Comparison of ENCODE assay signal across 25 cellular contexts in genomic region chr17:16425698-16426659, GRCh38. TPM values are rescaled to one million over a fixed set of nuclear protein-coding genes. Genes with fewer than 3 reads are reported as not detected.
A peak's percentile ranks its signal among the peaks of the same experiment; 100 is the strongest.
DNase-seq lines count a peak whose midpoint lies in the region; ATAC-seq and TF ChIP-seq lines count a peak whose summit lies in the region.
"Had no signal": no experiment of that assay in that cellular context is flagged by ENCODE, and none has a peak within 500 bp of the region (broad histone marks: within the 10 kb centered on the region; RNA-seq: fewer than 3 reads in every experiment).

No MANE protein-coding gene starts in this region.

- H3K4me3 Mint-ChIP-seq in stimulated activated naive CD8-positive, alpha-beta T cell treated with anti-CD3 and anti-CD28 coated beads, Interleukin-15, amount 100 ng/mL, for 72 hours: no peak overlapping the region
- H3K4me3 Mint-ChIP-seq: mesothelial cell of epicardium had no signal

- H3K4me3 ChIP-seq in stomach: no peak overlapping the region
- H3K4me3 ChIP-seq in Peyer's patch: no peak overlapping the region
- H3K4me3 ChIP-seq: dorsolateral prefrontal cortex, HAP-1, spleen, uterus had no signal

- peaks cover 0 to 70% (median 54%) of the 10 kb centered on the region in 4 donors for H3K36me3 ChIP-seq in stomach
- H3K36me3 ChIP-seq in Peyer's patch: peaks cover 0 to 31% (median 0%) of the 10 kb centered on the region in 3 donors
- H3K36me3 ChIP-seq: BE2C, HAP-1, uterus had no signal

- H3K27me3 ChIP-seq in stomach (no peaks in the 10 kb centered on the region), Peyer's patch (no peaks in the 10 kb centered on the region)
- H3K27me3 ChIP-seq: BE2C, dorsolateral prefrontal cortex, foreskin keratinocyte, spleen, uterus had no signal

- TF ChIP-seq EP300 in stomach (IDR thresholded peaks at IDR 0.05): no peak

- H3K27ac Mint-ChIP-seq in stimulated activated naive CD8-positive, alpha-beta T cell treated with anti-CD3 and anti-CD28 coated beads, Interleukin-15, amount 100 ng/mL, for 72 hours: peak overlapping the region; percentile 77 to 85
- H3K27ac Mint-ChIP-seq: mesothelial cell of epicardium had no signal

- peaks cover 6% of the 10 kb centered on the region for H3K4me1 Mint-ChIP-seq in stimulated activated naive CD8-positive, alpha-beta T cell treated with anti-CD3 and anti-CD28 coated beads, Interleukin-15, amount 100 ng/mL, for 72 hours
- H3K4me1 Mint-ChIP-seq: mesothelial cell of epicardium had no signal

- WGBS in stomach, 5 donors: 49 to 68% (median 52%) methylated on average over 17 to 20 of the region's 20 CpGs

- no peak overlapping the region for H3K27ac ChIP-seq in stomach
- no peak overlapping the region for H3K27ac ChIP-seq in Peyer's patch
- H3K27ac ChIP-seq: epithelial cell of prostate, foreskin keratinocyte, spleen, uterus had no signal

- DNase-seq in DMS153 (lab: John Stamatoyannopoulos, UW) (peak; percentile 19), DMS153 treated with DMSO at 0.1 percent for 48 hours (lab: John Stamatoyannopoulos, UW; ENCODE audit: unreplicated experiment) (no peak), islet precursor cell (peak; percentile 53), stomach (peak; percentile 40), Peyer's patch (no peak), ACHN (no peak)
- no peak for DNase-seq in stimulated activated naive CD8-positive, alpha-beta T cell treated with anti-CD3 and anti-CD28 coated beads, Interleukin-15, amount 100 ng/mL, for 72 hours
- no peak for DNase-seq in stimulated activated naive CD8-positive, alpha-beta T cell treated with anti-CD3 and anti-CD28 coated beads, Interleukin-15, Interleukin-2, amounts not matched to agents 100 U/mL and 50 U/mL, for 24 hours
- DNase-seq: 8988T; activated CD4-positive, CD25-positive, alpha-beta regulatory T cell; BE2C; Calu3; caudate nucleus; foreskin keratinocyte; kidney glomerular epithelial cell; NCI-H2081 treated with DMSO at 0.1 percent for 48 hours; NCI-H526 treated with DMSO at 0.1 percent for 48 hours; spleen; stimulated activated CD4-positive, alpha-beta T cell treated with anti-CD3 and anti-CD28 coated beads, Interleukin-4, amount 100 ng/mL, for 4 hours; T1000; uterus had no signal

- ATAC-seq in stimulated activated naive CD8-positive, alpha-beta T cell treated with anti-CD3 and anti-CD28 coated beads, Interleukin-15, amount 100 ng/mL, for 72 hours: no peak
- no peak for ATAC-seq in stimulated activated naive CD8-positive, alpha-beta T cell treated with anti-CD3 and anti-CD28 coated beads, Interleukin-15, Interleukin-2, amounts not matched to agents 100 U/mL and 50 U/mL, for 24 hours
- ATAC-seq: foreskin keratinocyte had no signal

- H3K9me3 ChIP-seq in stomach: no peaks in the 10 kb centered on the region
- no peaks in the 10 kb centered on the region for H3K9me3 ChIP-seq in Peyer's patch
- H3K9me3 ChIP-seq: BE2C, HAP-1, spleen, uterus had no signal

- no peaks in the 10 kb centered on the region for H3K9me3 Mint-ChIP-seq in stimulated activated naive CD8-positive, alpha-beta T cell treated with anti-CD3 and anti-CD28 coated beads, Interleukin-15, amount 100 ng/mL, for 72 hours
- H3K9me3 Mint-ChIP-seq: mesothelial cell of epicardium had no signal

- TF ChIP-seq POLR2A in stomach (IDR thresholded peaks at IDR 0.05) (no peak), Peyer's patch (IDR thresholded peaks at IDR 0.05) (no peak)

- H3K27me3 Mint-ChIP-seq in stimulated activated naive CD8-positive, alpha-beta T cell treated with anti-CD3 and anti-CD28 coated beads, Interleukin-15, amount 100 ng/mL, for 72 hours: no peaks in the 10 kb centered on the region

- intact Hi-C loops in stomach (cut with DNase I; ENCODE audit: low total_unique reads): no loop called here

- TF ChIP-seq CTCF in stomach (IDR thresholded peaks at IDR 0.05) (no peak), Peyer's patch (IDR thresholded peaks at IDR 0.05) (no peak)

- H3K4me1 ChIP-seq in stomach (peaks cover 11 to 18% (median 13%) of the 10 kb centered on the region in 4 donors), Peyer's patch (no peaks in the 10 kb centered on the region)
- H3K4me1 ChIP-seq: foreskin keratinocyte, HAP-1, uterus had no signal

- in situ Hi-C loops in ACHN (cut with HindIII; ENCODE audit: low pct_ligation_motif_present, low pct_unique_long_range_greater_than_20kb, low sequenced_read_pairs): no loop called here

RNA-seq across cellular contexts. Expression of gene TRPV2, which starts 10.6 kb away (rescaled TPM):
- 10 to 100 TPM in 1 of 5 donors, 1 to 10 TPM in 3, under 1 TPM in 1; 0.58 to 24.8 (median 4.5) TPM for total RNA-seq in stomach
- 1 to 10 TPM; 5.3 to 8.8 (median 6.4) TPM for polyA plus RNA-seq in stomach
- 10 to 100 TPM in 2 of 4 donors, 1 to 10 TPM in 2; 3.9 to 19.0 (median 7.7) TPM for total RNA-seq in Peyer's patch

RNA-seq across cellular contexts. Expression of gene UBB, which starts 45.1 kb away (rescaled TPM):
- total RNA-seq in stomach (100 to 1,000 TPM; 621 to 929 (median 784) TPM), Peyer's patch (100 to 1,000 TPM; 574 to 927 (median 633) TPM)
- polyA plus RNA-seq in stomach: 1,000 to 10,000 TPM in 2 of 3 donors, 100 to 1,000 TPM in 1; 969 to 2,679 (median 1,248) TPM

Comparison
In these comparisons a context has a peak if more than half of its experiments do, and no peak if none do; other contexts are left out.
1. DNase-seq: peak in DMS153 (single experiment), islet precursor cell (single experiment) and stomach (single experiment); none in DMS153 treated with DMSO at 0.1 percent for 48 hours (single experiment), stimulated activated naive CD8-positive, alpha-beta T cell treated with anti-CD3 and anti-CD28 coated beads, Interleukin-15, amount 100 ng/mL, for 72 hours (0 of 2), stimulated activated naive CD8-positive, alpha-beta T cell treated with anti-CD3 and anti-CD28 coated beads, Interleukin-15, Interleukin-2, amounts not matched to agents 100 U/mL and 50 U/mL, for 24 hours (single experiment), Peyer's patch (0 of 3) and ACHN (single experiment).